ENCODE assay signal across 1 cellular context in the genomic region with DNA sequence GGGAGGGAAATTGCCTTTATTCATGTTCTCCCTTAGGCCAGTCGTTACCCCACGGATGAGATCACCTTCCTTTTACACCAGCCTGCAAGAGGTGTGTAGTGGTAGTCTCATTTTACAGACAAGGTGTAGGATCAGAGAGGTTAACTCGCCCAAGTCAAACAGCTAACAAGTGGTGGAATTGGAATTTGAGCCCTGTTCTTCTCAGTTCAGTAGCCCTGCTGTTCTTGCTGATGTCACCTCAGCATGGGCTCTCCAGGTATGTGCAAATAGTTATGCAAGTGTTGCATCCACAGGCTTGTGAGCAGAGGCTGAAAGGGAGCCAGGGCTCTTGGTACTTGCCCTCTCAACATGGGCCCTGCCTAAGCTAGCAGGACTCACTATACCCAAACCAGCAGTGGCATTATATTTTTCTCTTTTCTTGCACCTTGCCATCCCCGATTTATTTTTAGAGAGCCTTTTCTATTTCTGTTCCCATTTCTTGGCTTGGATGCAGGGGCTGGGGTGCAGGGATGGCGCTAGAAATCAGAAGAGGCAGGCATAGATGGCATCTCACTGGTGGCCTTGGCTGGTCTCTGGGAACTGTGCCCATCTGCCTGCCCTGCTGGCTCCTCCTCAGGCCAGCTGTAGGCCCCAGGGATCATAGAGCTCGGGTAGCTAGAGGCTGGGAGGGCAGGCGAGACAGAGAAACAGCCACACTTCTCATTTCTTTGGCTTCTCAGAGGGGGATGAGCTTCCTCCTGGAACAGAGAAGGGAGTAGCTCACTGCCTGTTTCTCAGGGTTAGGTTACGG.
A peak's percentile ranks its signal among the peaks of the same experiment; 100 is the strongest.
TF ChIP-seq lines count a peak whose summit lies in the region.

No MANE protein-coding gene starts in this region.

TF ChIP-seq in HepG2, 621 proteins besides CTCF, POLR2A, EP300 and RAD21 (continued from another document and continues in another):
- TF ChIP-seq, protein P1, sequence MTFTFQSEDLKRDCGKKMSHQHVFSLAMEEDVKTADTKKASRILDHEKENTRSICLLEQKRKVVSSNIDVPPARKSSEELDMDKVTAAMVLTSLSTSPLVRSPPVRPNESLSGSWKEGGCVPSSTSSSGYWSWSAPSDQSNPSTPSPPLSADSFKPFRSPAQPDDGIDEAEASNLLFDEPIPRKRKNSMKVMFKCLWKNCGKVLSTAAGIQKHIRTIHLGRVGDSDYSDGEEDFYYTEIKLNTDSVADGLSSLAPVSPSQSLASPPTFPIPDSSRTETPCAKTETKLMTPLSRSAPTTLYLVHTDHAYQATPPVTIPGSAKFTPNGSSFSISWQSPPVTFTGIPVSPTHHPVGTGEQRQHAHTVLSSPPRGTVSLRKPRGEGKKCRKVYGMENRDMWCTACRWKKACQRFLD (CRISPR knock-in tag; IDR thresholded peaks at IDR 0.05; ENCODE audit: borderline replicate concordance): 0 out of 2 replicates have a peak, but pooled peaks have one; percentile 32
- TF ChIP-seq CAMTA2 (CRISPR knock-in tag; IDR thresholded peaks at IDR 0.05; ENCODE audit: borderline replicate concordance) (no peak), ZNF577 (CRISPR knock-in tag; IDR thresholded peaks at IDR 0.05; ENCODE audit: borderline replicate concordance, low read depth) (no peak), ZBTB2 (CRISPR knock-in tag; IDR thresholded peaks at IDR 0.05; ENCODE audit: low read depth) (no peak), DMAP1 (CRISPR knock-in tag; IDR thresholded peaks at IDR 0.05) (0 out of 2 replicates have a peak, but pooled peaks have one; percentile 41), PITX1 (CRISPR knock-in tag; IDR thresholded peaks at IDR 0.05) (peak; percentile 14; the same call in 1 of the 2 replicates), ARNT (IDR thresholded peaks at IDR 0.05) (no peak), SKIL (CRISPR knock-in tag; IDR thresholded peaks at IDR 0.05; ENCODE audit: borderline replicate concordance) (no peak), TCF7 (IDR thresholded peaks at IDR 0.05; ENCODE audit: low read depth) (peak; percentile 30; the same call in 1 of the 2 replicates), NR3C1 (CRISPR knock-in tag; IDR thresholded peaks at IDR 0.05) (no peak), TCF12 (IDR thresholded peaks at IDR 0.05) (no peak), TCF12 (CRISPR knock-in tag; IDR thresholded peaks at IDR 0.05) (no peak), TOE1 (CRISPR knock-in tag; IDR thresholded peaks at IDR 0.05) (no peak), HDAC6 (IDR thresholded peaks at IDR 0.05; ENCODE audit: low read depth, low read length) (no peak), GTF3A (CRISPR knock-in tag; conservative IDR thresholded peaks at IDR 0.05) (no peak), FIP1L1 (IDR thresholded peaks at IDR 0.05; ENCODE audit: borderline replicate concordance, insufficient read depth, low read depth, low read length) (0 out of 2 replicates have a peak, but pooled peaks have one; percentile 6), SSRP1 (CRISPR knock-in tag; IDR thresholded peaks at IDR 0.05) (no peak), ELK4 (CRISPR knock-in tag; IDR thresholded peaks at IDR 0.05; ENCODE audit: borderline replicate concordance) (no peak), MTF2 (CRISPR knock-in tag; IDR thresholded peaks at IDR 0.05; ENCODE audit: borderline replicate concordance) (no peak), SAFB2 (CRISPR knock-in tag; IDR thresholded peaks at IDR 0.05; ENCODE audit: borderline replicate concordance, low read depth) (no peak), KAT8 (CRISPR knock-in tag; IDR thresholded peaks at IDR 0.05) (peak; percentile 72), DR1 (CRISPR knock-in tag; IDR thresholded peaks at IDR 0.05) (no peak; the same call in 1 of the 2 replicates), MEF2D (CRISPR knock-in tag; IDR thresholded peaks at IDR 0.05) (0 out of 2 replicates have a peak, but pooled peaks have one; percentile 59), SMC3 (IDR thresholded peaks at IDR 0.05; ENCODE audit: low read length) (peak; percentile 66), ZNF878 (CRISPR knock-in tag; IDR thresholded peaks at IDR 0.05) (no peak), LCORL (IDR thresholded peaks at IDR 0.05) (no peak), LCORL (CRISPR knock-in tag; IDR thresholded peaks at IDR 0.05) (peak; percentile 93), SP4 (CRISPR knock-in tag; IDR thresholded peaks at IDR 0.05) (peak; percentile 58; the same call in 1 of the 2 replicates), HNRNPL (IDR thresholded peaks at IDR 0.05; ENCODE audit: low read depth, low read length) (no peak), TRIM24 (CRISPR knock-in tag; IDR thresholded peaks at IDR 0.05) (no peak), ZNF75D (CRISPR knock-in tag; IDR thresholded peaks at IDR 0.05; ENCODE audit: borderline replicate concordance) (no peak), ZNF879 (CRISPR knock-in tag; IDR thresholded peaks at IDR 0.05) (no peak), ZNF781 (CRISPR knock-in tag; IDR thresholded peaks at IDR 0.05; ENCODE audit: borderline replicate concordance, not compliant biosample characterization) (no peak), ZKSCAN5 (CRISPR knock-in tag; IDR thresholded peaks at IDR 0.05) (no peak), KDM2A (CRISPR knock-in tag; IDR thresholded peaks at IDR 0.05; ENCODE audit: borderline replicate concordance, low read depth) (peak; percentile 46; the same call in 1 of the 2 replicates), ZNF598 (CRISPR knock-in tag; IDR thresholded peaks at IDR 0.05; ENCODE audit: borderline replicate concordance) (peak; percentile 66), ARID2 (CRISPR knock-in tag; IDR thresholded peaks at IDR 0.05; ENCODE audit: borderline replicate concordance) (no peak), SRY (CRISPR knock-in tag; IDR thresholded peaks at IDR 0.05) (no peak), SIX1 (CRISPR knock-in tag; IDR thresholded peaks at IDR 0.05; ENCODE audit: borderline replicate concordance) (peak; percentile 92), RFX3 (CRISPR knock-in tag; IDR thresholded peaks at IDR 0.05) (peak; percentile 5; the same call in 1 of the 2 replicates), KLF16 (CRISPR knock-in tag; IDR thresholded peaks at IDR 0.05) (peak in 1 of 2 experiments; percentile 65; a peak in 2 of 4 replicates), EZH2 (conservative IDR thresholded peaks at IDR 0.05; ENCODE audit: low read depth, low read length) (no peak), ZNF580 (CRISPR knock-in tag; IDR thresholded peaks at IDR 0.05; ENCODE audit: borderline replicate concordance, low read depth) (peak; percentile 73; the same call in 1 of the 2 replicates), TBP (CRISPR knock-in tag; IDR thresholded peaks at IDR 0.05) (no peak), RFX1 (IDR thresholded peaks at IDR 0.05) (no peak), RAD51 (IDR thresholded peaks at IDR 0.05; ENCODE audit: borderline replicate concordance) (no peak), ZFX (CRISPR knock-in tag; IDR thresholded peaks at IDR 0.05; ENCODE audit: low read depth) (peak; percentile 59; the same call in 1 of the 2 replicates), GZF1 (CRISPR knock-in tag; IDR thresholded peaks at IDR 0.05) (no peak), KDM4B (CRISPR knock-in tag; IDR thresholded peaks at IDR 0.05) (peak; percentile 55; the same call in 1 of the 2 replicates), ZFP36L2 (CRISPR knock-in tag; IDR thresholded peaks at IDR 0.05) (no peak), ZNF629 (CRISPR knock-in tag; conservative IDR thresholded peaks at IDR 0.05) (peak; percentile 61; the same call in 1 of the 2 replicates), ZNF788 (CRISPR knock-in tag; IDR thresholded peaks at IDR 0.05; ENCODE audit: borderline replicate concordance) (peak; percentile 81; the same call in 1 of the 2 replicates), FOXK2 (IDR thresholded peaks at IDR 0.05) (no peak), JUN (CRISPR knock-in tag; IDR thresholded peaks at IDR 0.05) (peak; percentile 92), NFYC (CRISPR knock-in tag; IDR thresholded peaks at IDR 0.05) (no peak)
- TF ChIP-seq, protein P2, sequence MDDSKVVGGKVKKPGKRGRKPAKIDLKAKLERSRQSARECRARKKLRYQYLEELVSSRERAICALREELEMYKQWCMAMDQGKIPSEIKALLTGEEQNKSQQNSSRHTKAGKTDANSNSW (CRISPR knock-in tag; IDR thresholded peaks at IDR 0.05; ENCODE audit: borderline replicate concordance): no peak
- TF ChIP-seq, protein P3, sequence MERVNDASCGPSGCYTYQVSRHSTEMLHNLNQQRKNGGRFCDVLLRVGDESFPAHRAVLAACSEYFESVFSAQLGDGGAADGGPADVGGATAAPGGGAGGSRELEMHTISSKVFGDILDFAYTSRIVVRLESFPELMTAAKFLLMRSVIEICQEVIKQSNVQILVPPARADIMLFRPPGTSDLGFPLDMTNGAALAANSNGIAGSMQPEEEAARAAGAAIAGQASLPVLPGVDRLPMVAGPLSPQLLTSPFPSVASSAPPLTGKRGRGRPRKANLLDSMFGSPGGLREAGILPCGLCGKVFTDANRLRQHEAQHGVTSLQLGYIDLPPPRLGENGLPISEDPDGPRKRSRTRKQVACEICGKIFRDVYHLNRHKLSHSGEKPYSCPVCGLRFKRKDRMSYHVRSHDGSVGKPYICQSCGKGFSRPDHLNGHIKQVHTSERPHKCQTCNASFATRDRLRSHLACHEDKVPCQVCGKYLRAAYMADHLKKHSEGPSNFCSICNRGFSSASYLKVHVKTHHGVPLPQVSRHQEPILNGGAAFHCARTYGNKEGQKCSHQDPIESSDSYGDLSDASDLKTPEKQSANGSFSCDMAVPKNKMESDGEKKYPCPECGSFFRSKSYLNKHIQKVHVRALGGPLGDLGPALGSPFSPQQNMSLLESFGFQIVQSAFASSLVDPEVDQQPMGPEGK (CRISPR knock-in tag; IDR thresholded peaks at IDR 0.05): peak; percentile 53
- TF ChIP-seq, protein P4, sequence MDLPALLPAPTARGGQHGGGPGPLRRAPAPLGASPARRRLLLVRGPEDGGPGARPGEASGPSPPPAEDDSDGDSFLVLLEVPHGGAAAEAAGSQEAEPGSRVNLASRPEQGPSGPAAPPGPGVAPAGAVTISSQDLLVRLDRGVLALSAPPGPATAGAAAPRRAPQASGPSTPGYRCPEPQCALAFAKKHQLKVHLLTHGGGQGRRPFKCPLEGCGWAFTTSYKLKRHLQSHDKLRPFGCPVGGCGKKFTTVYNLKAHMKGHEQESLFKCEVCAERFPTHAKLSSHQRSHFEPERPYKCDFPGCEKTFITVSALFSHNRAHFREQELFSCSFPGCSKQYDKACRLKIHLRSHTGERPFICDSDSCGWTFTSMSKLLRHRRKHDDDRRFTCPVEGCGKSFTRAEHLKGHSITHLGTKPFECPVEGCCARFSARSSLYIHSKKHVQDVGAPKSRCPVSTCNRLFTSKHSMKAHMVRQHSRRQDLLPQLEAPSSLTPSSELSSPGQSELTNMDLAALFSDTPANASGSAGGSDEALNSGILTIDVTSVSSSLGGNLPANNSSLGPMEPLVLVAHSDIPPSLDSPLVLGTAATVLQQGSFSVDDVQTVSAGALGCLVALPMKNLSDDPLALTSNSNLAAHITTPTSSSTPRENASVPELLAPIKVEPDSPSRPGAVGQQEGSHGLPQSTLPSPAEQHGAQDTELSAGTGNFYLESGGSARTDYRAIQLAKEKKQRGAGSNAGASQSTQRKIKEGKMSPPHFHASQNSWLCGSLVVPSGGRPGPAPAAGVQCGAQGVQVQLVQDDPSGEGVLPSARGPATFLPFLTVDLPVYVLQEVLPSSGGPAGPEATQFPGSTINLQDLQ (CRISPR knock-in tag; IDR thresholded peaks at IDR 0.05): no peak
- TF ChIP-seq, protein P5, sequence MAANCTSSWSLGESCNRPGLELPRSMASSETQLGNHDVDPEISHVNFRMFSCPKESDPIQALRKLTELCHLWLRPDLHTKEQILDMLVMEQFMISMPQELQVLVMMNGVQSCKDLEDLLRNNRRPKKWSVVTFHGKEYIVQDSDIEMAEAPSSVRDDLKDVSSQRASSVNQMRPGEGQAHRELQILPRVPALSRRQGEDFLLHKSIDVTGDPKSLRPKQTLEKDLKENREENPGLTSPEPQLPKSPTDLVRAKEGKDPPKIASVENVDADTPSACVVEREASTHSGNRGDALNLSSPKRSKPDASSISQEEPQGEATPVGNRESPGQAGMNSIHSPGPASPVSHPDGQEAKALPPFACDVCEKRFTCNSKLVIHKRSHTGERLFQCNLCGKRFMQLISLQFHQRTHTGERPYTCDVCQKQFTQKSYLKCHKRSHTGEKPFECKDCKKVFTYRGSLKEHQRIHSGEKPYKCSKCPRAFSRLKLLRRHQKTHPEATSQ (CRISPR knock-in tag; IDR thresholded peaks at IDR 0.05; ENCODE audit: borderline replicate concordance): no peak
